In the genomic region with DNA sequence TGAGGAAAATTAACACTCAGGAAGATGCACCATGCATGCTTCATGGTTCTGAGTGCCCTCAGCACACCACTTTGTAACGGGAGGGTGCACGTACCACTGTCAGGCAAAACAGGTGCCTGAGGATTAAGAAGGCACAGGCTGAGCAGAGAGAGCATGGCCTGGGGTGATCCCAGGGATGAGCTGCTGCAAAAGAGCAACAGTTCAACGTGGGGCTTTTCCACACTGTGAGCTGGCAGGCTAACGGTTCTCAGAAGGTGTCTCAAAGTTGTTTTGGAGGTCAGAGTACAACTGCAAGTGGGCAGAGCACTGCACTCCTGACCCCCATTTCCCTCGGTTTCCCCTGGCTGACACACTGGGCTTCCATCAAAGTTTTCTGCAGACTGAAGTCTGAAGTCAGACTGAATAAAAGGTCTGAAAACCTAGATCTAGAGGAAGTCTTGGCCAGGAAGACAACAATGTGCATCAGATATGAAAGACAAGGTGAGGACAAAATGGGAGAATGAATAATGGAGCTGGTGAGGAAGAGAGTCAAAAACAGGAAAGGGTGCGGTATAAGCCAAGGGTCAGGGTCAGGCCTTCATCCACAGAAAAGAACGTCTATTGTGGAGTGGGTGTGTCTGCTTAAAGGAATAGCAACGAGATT, we compare ENCODE assay signal across 19 cellular contexts. TPM values are rescaled to one million over a fixed set of nuclear protein-coding genes. Genes with fewer than 3 reads are reported as not detected.
DNase-seq lines count a peak whose midpoint lies in the region; ATAC-seq and TF ChIP-seq lines count a peak whose summit lies in the region.
"Had no signal": no experiment of that assay in that cellular context is flagged by ENCODE, and none has a peak within 500 bp of the region (broad histone marks: within the 10 kb centered on the region; RNA-seq: fewer than 3 reads in every experiment).

No MANE protein-coding gene starts in this region.

- 88% methylated on average over 3 of the region's 8 CpGs; no CpG with 5 or more reads in 1 of the 2 experiments for WGBS in IMR-90 (ENCODE audit: extremely low coverage in 2 of 2, insufficient read length in 1 of 2), 2 experiments
- WGBS in right lobe of liver (ENCODE audit: insufficient coverage, low coverage, low lambda C conversion rate, missing lambda C conversion rate), result 48% methylated on average over 5 of the region's 8 CpGs
- WGBS in transverse colon (ENCODE audit: low coverage in 1 of 2), 2 donors, result 64 to 75% methylated on average over 5 to 8 of the region's 8 CpGs

- in situ Hi-C loops in IMR-90 (cut with MboI; ENCODE audit: low sequenced_read_pairs), result no loop called here
- in situ Hi-C loops in transverse colon (cut with MboI; ENCODE audit: low pct_ligation_motif_present in 1 of 4, low pct_unique_long_range_greater_than_20kb in 1 of 4, low sequenced_read_pairs in 3 of 4), result no loop called here

- H3K14ac ChIP-seq in IMR-90 (replicated peaks; ENCODE audit: low read depth, low read length), result peak overlapping the region; percentile 24

- H3K18ac ChIP-seq in IMR-90 (ENCODE audit: low read depth, low read length), result no peak overlapping the region

- ATAC-seq in IMR-90 (ENCODE audit: low read depth) (no peak), right lobe of liver (peak; percentile 57 to 70 (median 58)), HG03565 (IDR thresholded peaks at IDR 0.05; ENCODE audit: unreplicated experiment) (no peak)
- ATAC-seq: body of pancreas, T-helper 17 cell had no signal

- H2AK9ac ChIP-seq in IMR-90 (replicated peaks; ENCODE audit: low read depth, low read length, poor library complexity), result peak overlapping the region; percentile 47

- H2AK5ac ChIP-seq in IMR-90 (ENCODE audit: low read depth, low read length), result peak overlapping the region; percentile 71

- H3K4me3 Mint-ChIP-seq in dendritic cell treated with granulocyte-macrophage colony-stimulating factor and Interleukin-4, amounts not matched to agents 40 ng/mL and 50 ng/mL, for 4 days, result no peak overlapping the region
- H3K4me3 Mint-ChIP-seq: naive B cell, T-helper 17 cell had no signal

- H4K20me1 ChIP-seq in IMR-90 (ENCODE audit: insufficient read depth, low read length), result no peaks in the 10 kb centered on the region

- H3K4me1 ChIP-seq in IMR-90 (ENCODE audit: control insufficient read depth, insufficient read depth, low read length) (peaks cover 2% of the 10 kb centered on the region), right lobe of liver (no peaks in the 10 kb centered on the region), skeletal muscle tissue (ENCODE audit: control insufficient read depth in 3 of 3, insufficient read depth in 3 of 3, low read length in 3 of 3) (peaks cover 13 to 25% (median 14%) of the 10 kb centered on the region in 3 donors), transverse colon (peaks cover 0 to 16% (median 4%) of the 10 kb centered on the region in 4 donors)
- H3K4me1 ChIP-seq: body of pancreas, Caco-2 had no signal

- H3K4me3 ChIP-seq in IMR-90 (ENCODE audit: insufficient read depth, low read depth, low read length) (no peak overlapping the region), right lobe of liver (no peak overlapping the region), skeletal muscle tissue (ENCODE audit: low read length in 3 of 3) (peak overlapping the region in 2 of 3 donors; percentile 2 to 34), transverse colon (no peak overlapping the region)
- H3K4me3 ChIP-seq: body of pancreas had no signal

- H3K56ac ChIP-seq in IMR-90 (ENCODE audit: extremely low read depth, insufficient read depth, low read length), result no peak overlapping the region

- peak overlapping the region in 1 of 2 experiments; percentile 77; a peak in 2 of 4 replicates for H4K8ac ChIP-seq in IMR-90 (ENCODE audit: low read depth in 2 of 2, low read length in 2 of 2)

- H3K27me3 Mint-ChIP-seq in dendritic cell treated with granulocyte-macrophage colony-stimulating factor and Interleukin-4, amounts not matched to agents 40 ng/mL and 50 ng/mL, for 4 days, result no peaks in the 10 kb centered on the region
- H3K27me3 Mint-ChIP-seq: naive B cell, T-helper 17 cell had no signal

- H3K27ac Mint-ChIP-seq in dendritic cell treated with granulocyte-macrophage colony-stimulating factor and Interleukin-4, amounts not matched to agents 40 ng/mL and 50 ng/mL, for 4 days, result peak overlapping the region; percentile 18
- H3K27ac Mint-ChIP-seq: naive B cell had no signal

- no peak overlapping the region for H3K4me2 ChIP-seq in IMR-90 (ENCODE audit: low read depth, low read length)

- H3K9me1 ChIP-seq in IMR-90 (ENCODE audit: insufficient read depth, low read length), result peaks cover 7% of the 10 kb centered on the region

- peaks cover 9% of the 10 kb centered on the region for H3K36me3 Mint-ChIP-seq in dendritic cell treated with granulocyte-macrophage colony-stimulating factor and Interleukin-4, amounts not matched to agents 40 ng/mL and 50 ng/mL, for 4 days (ENCODE audit: low read depth)

- BruUV-seq in IMR-90 (replicated peaks; lab: Mats Ljungman, UMichigan), result no TSS peak

- DNase-seq in IMR-90 (no peak), right lobe of liver (no peak), NCI-H345 (lab: John Stamatoyannopoulos, UW) (no peak), transverse colon (no peak)
- DNase-seq in activated CD8-positive, alpha-beta memory T cell treated with anti-CD3 and anti-CD28 coated beads for 24 hours, result no peak
- DNase-seq: activated CD8-positive, alpha-beta memory T cell treated with anti-CD3 and anti-CD28 coated beads, Interleukin-2, amount 50 U/mL, for 48 hours; activated naive CD4-positive, alpha-beta T cell treated with Interleukin-2 at 50 U/mL for 16 hours; AML-193; body of pancreas; Caco-2; hippocampal formation; naive B cell; NCI-H1105 treated with DMSO at 0.1 percent for 48 hours; NCI-H2171 treated with DMSO at 0.1 percent for 48 hours; stimulated activated CD4-positive, alpha-beta T cell treated with anti-CD3 and anti-CD28 coated beads, Interleukin-2, amount 100 ng/mL, for 24 hours; T-helper 17 cell had no signal

- no peaks in the 10 kb centered on the region for H3K36me3 ChIP-seq in IMR-90 (ENCODE audit: control insufficient read depth, insufficient read depth, low read length)
- H3K36me3 ChIP-seq in right lobe of liver, result no peaks in the 10 kb centered on the region
- H3K36me3 ChIP-seq in skeletal muscle tissue (ENCODE audit: control insufficient read depth in 3 of 3, insufficient read depth in 3 of 3, low read length in 3 of 3), result no peaks in the 10 kb centered on the region
- H3K36me3 ChIP-seq in transverse colon, result no peaks in the 10 kb centered on the region

- no peak overlapping the region for H2BK5ac ChIP-seq in IMR-90 (ENCODE audit: low read depth, low read length, poor library complexity, severe bottlenecking)

- peak overlapping the region; percentile 9; the same call in 1 of the 2 replicates for H3K23ac ChIP-seq in IMR-90 (ENCODE audit: low read depth, low read length)

- no peaks in the 10 kb centered on the region for H3K9me3 ChIP-seq in IMR-90 (ENCODE audit: control insufficient read depth, insufficient read depth, low read length)
- H3K9me3 ChIP-seq in right lobe of liver, result no peaks in the 10 kb centered on the region
- no peaks in the 10 kb centered on the region for H3K9me3 ChIP-seq in skeletal muscle tissue (ENCODE audit: control insufficient read depth in 3 of 3, low read length in 3 of 3)
- H3K9me3 ChIP-seq in transverse colon, result no peaks in the 10 kb centered on the region
- H3K9me3 ChIP-seq: body of pancreas, Caco-2 had no signal

- H2BK120ac ChIP-seq in IMR-90 (ENCODE audit: low read depth, low read length), result peak overlapping the region; percentile 73

- no peaks in the 10 kb centered on the region for H3K9me3 Mint-ChIP-seq in dendritic cell treated with granulocyte-macrophage colony-stimulating factor and Interleukin-4, amounts not matched to agents 40 ng/mL and 50 ng/mL, for 4 days

- no peak for TF ChIP-seq CTCF in IMR-90 (conservative IDR thresholded peaks at IDR 0.05; ENCODE audit: low read depth, low read length)
- no peak for TF ChIP-seq CTCF in right lobe of liver (IDR thresholded peaks at IDR 0.05)
- no peak for TF ChIP-seq CTCF in transverse colon (IDR thresholded peaks at IDR 0.05)

- peaks cover 38% of the 10 kb centered on the region for H3K4me1 Mint-ChIP-seq in dendritic cell treated with granulocyte-macrophage colony-stimulating factor and Interleukin-4, amounts not matched to agents 40 ng/mL and 50 ng/mL, for 4 days (ENCODE audit: low read depth)

- dilution Hi-C loops in IMR-90 (cut with HindIII; ENCODE audit: low sequenced_read_pairs, unreplicated experiment), result no loop called here

- H4K5ac ChIP-seq in IMR-90 (ENCODE audit: low read depth, low read length), result no peak overlapping the region; the same call in 1 of the 2 replicates

- no peak overlapping the region for H3K9ac ChIP-seq in IMR-90 (ENCODE audit: low read depth, low read length)
- peak overlapping the region in 2 of 3 donors; percentile 42 to 43 for H3K9ac ChIP-seq in skeletal muscle tissue (ENCODE audit: low read depth in 1 of 3, low read length in 3 of 3)

- no peak for TF ChIP-seq EP300 in transverse colon (IDR thresholded peaks at IDR 0.05; ENCODE audit: low read depth)

- peaks cover 13 to 44% of the 10 kb centered on the region in 2 experiments; a peak in 3 of 4 replicates for H3K79me1 ChIP-seq in IMR-90 (ENCODE audit: low read depth in 1 of 2, low read length in 2 of 2)

- intact Hi-C loops in IMR-90 (cut with micrococcal nuclease) (no loop called here), right lobe of liver (cut with DNase I) (no loop called here), transverse colon (cut with DNase I; ENCODE audit: low total_unique reads) (no loop called here)
- intact Hi-C loops in dendritic cell treated with granulocyte-macrophage colony-stimulating factor and Interleukin-4, amounts not matched to agents 40 ng/mL and 50 ng/mL, for 4 days (cut with micrococcal nuclease), result no loop called here

- H2BK15ac ChIP-seq in IMR-90 (ENCODE audit: low read depth, low read length), result peak overlapping the region; percentile 67; the same call in 1 of the 3 replicates

- H2AFZ ChIP-seq in IMR-90 (replicated peaks; ENCODE audit: low read length, poor library complexity), result no peak overlapping the region

- no peak overlapping the region for H3K27ac ChIP-seq in IMR-90 (ENCODE audit: insufficient read depth, low read length)
- no peak overlapping the region for H3K27ac ChIP-seq in right lobe of liver
- H3K27ac ChIP-seq in skeletal muscle tissue (ENCODE audit: low read depth, low read length), result peak overlapping the region; percentile 58
- H3K27ac ChIP-seq in transverse colon, result peak overlapping the region in 2 of 4 donors; percentile 2 to 15
- H3K27ac ChIP-seq: body of pancreas had no signal

- peak overlapping the region; percentile 63 for H2BK20ac ChIP-seq in IMR-90 (ENCODE audit: low read depth, low read length)

- CTCF ChIA-PET in IMR-90 (lab: Yijun Ruan, JAX), result no interaction called here

- H3K27me3 ChIP-seq in IMR-90 (ENCODE audit: control insufficient read depth, insufficient read depth, low read length) (no peaks in the 10 kb centered on the region), right lobe of liver (no peaks in the 10 kb centered on the region), skeletal muscle tissue (ENCODE audit: control insufficient read depth in 3 of 3, insufficient read depth in 3 of 3, low read length in 3 of 3) (no peaks in the 10 kb centered on the region), transverse colon (no peaks in the 10 kb centered on the region)
- H3K27me3 ChIP-seq: body of pancreas had no signal

- no peak for TF ChIP-seq RAD21 in IMR-90 (IDR thresholded peaks at IDR 0.05; ENCODE audit: low read length)

- TF ChIP-seq POLR2A in IMR-90 (IDR thresholded peaks at IDR 0.05; ENCODE audit: low read depth, low read length) (no peak), right lobe of liver (IDR thresholded peaks at IDR 0.05) (no peak), transverse colon (IDR thresholded peaks at IDR 0.05) (no peak)

- POLR2A ChIA-PET in IMR-90 (lab: Charles Lee; ENCODE audit: unreplicated experiment), result interaction anchor here (0.7 kb wide), 1 partner anchor 12 kb away, joined by 3 read pairs; no protein-coding TSS in a partner anchor

- H3K4ac ChIP-seq in IMR-90 (ENCODE audit: low read depth, low read length), result peak overlapping the region; percentile 7

- H4K91ac ChIP-seq in IMR-90 (ENCODE audit: insufficient read depth, low read depth, low read length), result peak overlapping the region; percentile 48

RNA-seq across cellular contexts. Expression of a gene that starts 20.5 kb away (rescaled TPM):
- total RNA-seq in IMR-90 (2012; rRNA removed) (2.8 and 2.9 TPM in 2 replicates), right lobe of liver (1 to 10 TPM; 2.5 to 5.2 (median 3.3) TPM), skeletal muscle tissue (6.8 TPM), transverse colon (1 to 10 TPM; 4.4 to 7.4 (median 6.4) TPM)
- 1.8 TPM in 2 replicates for polyA plus RNA-seq in IMR-90 (2012; rRNA removed)
- 0.75 and 0.88 TPM in 2 replicates for polyA plus RNA-seq in IMR-90 (2012; cell fraction: cytosol; rRNA removed)
- polyA plus RNA-seq in IMR-90 (2012; cell fraction: nucleus; rRNA removed; ENCODE audit: low replicate concordance), result 1.1 and 4.6 TPM in 2 replicates

Comparison
In these comparisons a context has a peak if more than half of its experiments do, and no peak if none do; other contexts are left out.
1. ATAC-seq: peak in right lobe of liver (4 of 4); none in IMR-90 (single experiment) and HG03565 (single experiment).
2. H3K4me3 ChIP-seq: peak in skeletal muscle tissue (2 of 3); none in IMR-90 (single experiment), right lobe of liver (0 of 3) and transverse colon (0 of 4).